8 cellular contexts compared by ENCODE assay signal in the genomic region with DNA sequence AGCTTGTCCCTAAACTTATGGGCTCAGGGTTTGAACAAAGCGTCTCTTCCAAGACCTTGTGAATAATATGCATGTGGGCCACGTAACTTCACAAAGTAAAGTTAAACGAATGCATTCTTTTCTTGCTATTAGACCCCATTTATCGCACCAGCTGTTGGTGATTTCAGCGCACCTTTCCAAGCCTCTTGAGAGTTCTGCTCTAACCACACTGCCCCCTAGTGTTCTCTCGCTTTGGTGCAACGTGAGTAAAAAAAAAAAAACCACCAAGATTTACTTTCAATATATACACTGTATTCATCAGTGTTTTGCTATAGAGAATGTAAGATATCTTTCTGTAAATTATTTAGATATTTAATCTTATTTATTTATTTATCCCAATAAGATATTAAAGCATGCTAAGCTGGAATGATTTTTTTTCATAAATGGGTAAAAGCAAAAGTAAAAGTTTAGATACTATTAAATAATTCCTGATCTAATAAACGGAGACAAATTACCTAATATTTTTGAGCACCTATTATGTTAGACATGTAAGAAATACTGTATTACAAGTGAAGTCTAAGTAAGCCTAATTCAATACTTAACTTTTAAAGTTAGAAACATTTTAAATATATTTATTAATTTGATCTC.
DNase-seq lines count a peak whose midpoint lies in the region; ATAC-seq and TF ChIP-seq lines count a peak whose summit lies in the region.

No MANE protein-coding gene starts in this region.

- TF ChIP-seq CTCF in GM10266 (IDR thresholded peaks at IDR 0.05; ENCODE audit: control insufficient read depth, insufficient read depth, low read depth, missing control alignments) = peak; percentile 79

- ATAC-seq in HG02884 (IDR thresholded peaks at IDR 0.05; ENCODE audit: unreplicated experiment) = peak; percentile 87
- ATAC-seq in stimulated activated naive CD8-positive, alpha-beta T cell treated with anti-CD3 and anti-CD28 coated beads, Interleukin-15, Interleukin-2, amounts not matched to agents 100 U/mL and 50 U/mL, for 24 hours = peak; percentile 43

- peak; percentile 24 for DNase-seq in GM10266 (ENCODE audit: extremely low spot score)
- DNase-seq in NCI-H2196 treated with DMSO at 0.1 percent for 48 hours (lab: John Stamatoyannopoulos, UW; ENCODE audit: unreplicated experiment) = peak; percentile 60
- peak; percentile 54 for DNase-seq in activated CD4-positive, CD25-positive, alpha-beta regulatory T cell treated with anti-CD3 and anti-CD28 coated beads, Interleukin-2, amount 50 U/mL, for 72 hours
- DNase-seq in effector CD4-positive, alpha-beta T cell = peak; percentile 13
- peak; percentile 78 for DNase-seq in midbrain (lab: John Stamatoyannopoulos, UW)
- DNase-seq in stimulated activated naive CD8-positive, alpha-beta T cell treated with anti-CD3 and anti-CD28 coated beads, Interleukin-15, Interleukin-2, amounts not matched to agents 100 U/mL and 50 U/mL, for 24 hours = peak; percentile 59
- DNase-seq in cerebellar nuclear complex (lab: John Stamatoyannopoulos, UW) = no peak

Comparison
In these comparisons a context has a peak if more than half of its experiments do, and no peak if none do; other contexts are left out.
1. DNase-seq: peak in GM10266 (single experiment), NCI-H2196 treated with DMSO at 0.1 percent for 48 hours (single experiment), activated CD4-positive, CD25-positive, alpha-beta regulatory T cell treated with anti-CD3 and anti-CD28 coated beads, Interleukin-2, amount 50 U/mL, for 72 hours (single experiment), effector CD4-positive, alpha-beta T cell (single experiment), midbrain (single experiment) and stimulated activated naive CD8-positive, alpha-beta T cell treated with anti-CD3 and anti-CD28 coated beads, Interleukin-15, Interleukin-2, amounts not matched to agents 100 U/mL and 50 U/mL, for 24 hours (single experiment); none in cerebellar nuclear complex (0 of 2).